ENCODE assay signal across 8 cellular contexts in the genomic region with DNA sequence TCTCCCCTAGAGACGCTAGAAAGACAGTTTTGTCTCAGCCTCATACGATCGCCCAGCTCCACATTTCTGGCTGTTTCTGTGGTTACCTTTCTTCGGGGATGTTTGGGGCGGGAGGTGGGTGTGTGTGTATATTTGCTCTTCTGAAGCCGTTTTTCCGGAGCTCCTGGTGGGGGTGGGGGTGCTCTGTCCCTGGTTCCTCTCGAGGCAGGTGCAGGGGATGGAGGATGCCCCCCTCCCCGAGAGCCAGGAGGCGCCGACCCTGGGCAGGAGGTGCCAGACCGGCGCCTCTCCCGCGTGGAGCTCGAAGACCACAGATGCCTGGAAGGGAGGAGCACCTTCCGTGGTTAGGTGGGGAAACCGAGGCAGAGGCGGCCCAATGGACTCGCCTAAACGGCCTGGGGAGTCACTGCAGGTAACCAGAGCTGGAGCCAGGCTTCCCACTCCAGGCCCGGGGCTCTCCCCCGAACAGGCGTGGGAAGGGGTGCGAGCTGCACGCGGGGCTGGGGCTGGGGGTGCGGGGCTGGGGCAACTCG. TPM values are rescaled to one million over a fixed set of nuclear protein-coding genes. Genes with fewer than 3 reads are reported as not detected.
DNase-seq lines count a peak whose midpoint lies in the region; ATAC-seq and TF ChIP-seq lines count a peak whose summit lies in the region.

No MANE protein-coding gene starts in this region.

- peak overlapping the region; percentile 28 for H3K4me3 Mint-ChIP-seq in osteocyte (ENCODE audit: unreplicated experiment)

- H3K9me3 ChIP-seq in NT2/D1 (ENCODE audit: insufficient read depth, low read length) = no peaks in the 10 kb centered on the region
- H3K9me3 ChIP-seq in effector memory CD4-positive, alpha-beta T cell (ENCODE audit: control insufficient read depth, low read length) = no peaks in the 10 kb centered on the region

- H3K9me3 Mint-ChIP-seq in osteocyte (ENCODE audit: unreplicated experiment) = peaks cover 4% of the 10 kb centered on the region

- no peaks in the 10 kb centered on the region for H3K36me3 ChIP-seq in NT2/D1 (ENCODE audit: insufficient read depth, insufficient read length, low read length)
- H3K36me3 ChIP-seq in effector memory CD4-positive, alpha-beta T cell (ENCODE audit: control insufficient read depth, insufficient read depth, low read length) = no peaks in the 10 kb centered on the region

- peak overlapping the region; percentile 79 for H3K9ac ChIP-seq in NT2/D1 (ENCODE audit: insufficient read length, low read depth)

- no peak overlapping the region for H3K4me3 ChIP-seq in NT2/D1 (ENCODE audit: insufficient read length, low read depth)
- H3K4me3 ChIP-seq in effector memory CD4-positive, alpha-beta T cell (ENCODE audit: insufficient read depth, low read depth, low read length, poor library complexity, severe bottlenecking) = peak overlapping the region; percentile 81

- DNase-seq in NT2/D1 (ENCODE audit: low read depth, low spot score) (no peak), osteocyte (ENCODE audit: extremely low spot score, unreplicated experiment) (no peak), OCI-M2 (lab: John Stamatoyannopoulos, UW; ENCODE audit: unreplicated experiment) (no peak), NCI-H524 (lab: John Stamatoyannopoulos, UW) (no peak)
- peak in 1 of 3 donors; percentile 2 for DNase-seq in effector memory CD4-positive, alpha-beta T cell

- ATAC-seq in HG03378 (IDR thresholded peaks at IDR 0.05; ENCODE audit: unreplicated experiment) = no peak
- ATAC-seq in GM21529 (IDR thresholded peaks at IDR 0.05; ENCODE audit: unreplicated experiment) = no peak

- H3K27ac ChIP-seq in effector memory CD4-positive, alpha-beta T cell (ENCODE audit: insufficient read depth, low read length, poor library complexity, severe bottlenecking) = peak overlapping the region; percentile 67

- TF ChIP-seq CTCF in osteocyte (IDR thresholded peaks at IDR 0.05) = no peak

- no peaks in the 10 kb centered on the region for H3K27me3 Mint-ChIP-seq in osteocyte (ENCODE audit: unreplicated experiment)

- H3K27ac Mint-ChIP-seq in osteocyte (ENCODE audit: unreplicated experiment) = no peak overlapping the region

- peaks cover 28% of the 10 kb centered on the region for H3K27me3 ChIP-seq in NT2/D1 (ENCODE audit: insufficient read depth, insufficient read length)
- no peaks in the 10 kb centered on the region for H3K27me3 ChIP-seq in effector memory CD4-positive, alpha-beta T cell (replicated peaks; ENCODE audit: control insufficient read depth, insufficient read depth, low read length, poor library complexity, severe bottlenecking)

- peaks cover 32% of the 10 kb centered on the region for H3K4me1 Mint-ChIP-seq in osteocyte (ENCODE audit: unreplicated experiment)

- TF ChIP-seq POLR2A in GM10847 (IDR thresholded peaks at IDR 0.05; ENCODE audit: extremely low read depth, insufficient read length) = peak; percentile 8

- peaks cover 13% of the 10 kb centered on the region for H3K4me1 ChIP-seq in NT2/D1 (ENCODE audit: insufficient read depth, insufficient read length)
- H3K4me1 ChIP-seq in effector memory CD4-positive, alpha-beta T cell (ENCODE audit: control insufficient read depth, insufficient read depth, low read length, poor library complexity, severe bottlenecking) = peaks cover 62% of the 10 kb centered on the region

- H3K36me3 Mint-ChIP-seq in osteocyte (ENCODE audit: unreplicated experiment) = no peaks in the 10 kb centered on the region

RNA-seq across cellular contexts. Expression of a gene that starts 0.7 kb away (rescaled TPM):
- total RNA-seq in osteocyte = 56.8 and 57.8 TPM in 2 replicates
